16 cellular contexts compared by ENCODE assay signal in the genomic region with DNA sequence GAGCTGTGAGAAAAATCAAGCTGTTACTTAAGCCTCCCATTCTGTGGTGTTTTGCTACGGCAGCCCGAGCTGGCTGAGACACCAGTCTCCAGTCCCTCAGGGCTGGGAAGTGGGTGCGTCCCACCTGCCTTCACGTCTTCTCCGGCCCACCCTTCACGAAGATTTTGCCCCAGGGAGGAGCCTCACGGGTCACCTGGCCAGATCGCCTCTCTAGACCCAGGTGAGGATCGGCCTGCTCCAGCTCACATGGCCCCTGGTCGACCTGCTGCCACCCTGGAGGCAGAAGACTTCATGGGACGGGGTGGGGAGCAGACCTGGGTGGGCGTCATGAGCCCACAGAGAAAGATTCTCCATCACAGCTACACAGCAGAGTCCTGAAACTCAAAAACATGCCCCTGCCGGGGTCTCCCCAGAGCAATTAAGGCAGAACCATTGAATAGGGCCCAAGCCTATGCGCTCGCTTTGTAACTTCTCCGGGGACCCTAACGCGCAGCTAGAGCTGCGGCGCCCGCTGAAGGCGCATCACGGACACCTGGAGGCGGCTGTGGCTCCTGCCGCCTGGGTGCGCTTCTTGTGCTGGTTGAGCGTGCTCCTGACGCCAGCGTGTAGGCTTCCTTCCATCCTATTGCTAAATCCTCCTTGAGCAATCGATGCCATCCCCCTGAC.
"Had no signal": no experiment of that assay in that cellular context is flagged by ENCODE, and none has a peak within 500 bp of the region (broad histone marks: within the 10 kb centered on the region; RNA-seq: fewer than 3 reads in every experiment).

No MANE protein-coding gene starts in this region.

- DNase-seq: activated naive CD4-positive, alpha-beta T cell; aorta; effector CD4-positive, alpha-beta T cell; gastrocnemius medialis; midbrain; stimulated activated naive CD8-positive, alpha-beta T cell treated with anti-CD3 and anti-CD28 coated beads, Interleukin-15, Interleukin-2, amounts not matched to agents 100 U/mL and 50 U/mL, for 24 hours; T-helper 1 cell; WERI-Rb-1 had no signal

- H3K36me3 ChIP-seq: breast epithelium, gastrocnemius medialis, heart right ventricle, neutrophil, prostate gland, sigmoid colon, suprapubic skin, upper lobe of left lung, WERI-Rb-1 had no signal

- ATAC-seq: gastrocnemius medialis; heart right ventricle; stimulated activated naive CD8-positive, alpha-beta T cell treated with anti-CD3 and anti-CD28 coated beads, Interleukin-15, Interleukin-2, amounts not matched to agents 100 U/mL and 50 U/mL, for 24 hours had no signal

- H3K4me3 ChIP-seq: breast epithelium, gastrocnemius medialis, heart right ventricle, prostate gland, sigmoid colon, SK-N-MC, suprapubic skin, upper lobe of left lung had no signal

- H3K4me1 ChIP-seq: breast epithelium, gastrocnemius medialis, heart right ventricle, prostate gland, sigmoid colon, suprapubic skin, upper lobe of left lung had no signal

- H3K9me3 ChIP-seq: breast epithelium, gastrocnemius medialis, heart right ventricle, neutrophil, prostate gland, sigmoid colon, suprapubic skin, upper lobe of left lung had no signal

- H3K27ac ChIP-seq: breast epithelium, gastrocnemius medialis, heart right ventricle, neutrophil, prostate gland, sigmoid colon, SK-N-MC, suprapubic skin, upper lobe of left lung, WERI-Rb-1 had no signal

- H3K27me3 ChIP-seq: breast epithelium, gastrocnemius medialis, sigmoid colon, upper lobe of left lung had no signal
